Comparison of ENCODE assay signal across 19 cellular contexts in genomic region chr14:44361083-44361482, GRCh38.
"Had no signal": no experiment of that assay in that cellular context is flagged by ENCODE, and none has a peak within 500 bp of the region (broad histone marks: within the 10 kb centered on the region; RNA-seq: fewer than 3 reads in every experiment).

No MANE protein-coding gene starts in this region.

- DNase-seq: dermis blood vessel endothelial cell; dorsolateral prefrontal cortex; effector CD4-positive, alpha-beta T cell; effector memory CD4-positive, alpha-beta T cell; foreskin keratinocyte; glutamatergic neuron; head of caudate nucleus; heart right ventricle; hippocampal formation; left cardiac atrium; left lung; left ventricle myocardium superior; lower lobe of right lung; mesenchymal stem cell; mucosa of descending colon; naive B cell; naive thymus-derived CD8-positive, alpha-beta T cell had no signal

- H3K27ac Mint-ChIP-seq: mesothelial cell of epicardium; naive B cell; naive thymus-derived CD8-positive, alpha-beta T cell had no signal

- ATAC-seq: foreskin keratinocyte; gastroesophageal sphincter; heart right ventricle; left cardiac atrium; left lung; left ventricle myocardium superior; lower lobe of right lung; mucosa of descending colon; naive thymus-derived CD8-positive, alpha-beta T cell had no signal

- H3K27me3 Mint-ChIP-seq: naive B cell; naive thymus-derived CD8-positive, alpha-beta T cell had no signal

- H3K4me1 Mint-ChIP-seq: naive B cell; naive thymus-derived CD8-positive, alpha-beta T cell had no signal

- H3K36me3 Mint-ChIP-seq: naive B cell; naive thymus-derived CD8-positive, alpha-beta T cell had no signal

- H3K4me3 Mint-ChIP-seq: mesothelial cell of epicardium; naive B cell; naive thymus-derived CD8-positive, alpha-beta T cell had no signal
